18 cellular contexts compared by ENCODE assay signal in genomic region chr9:76223749-76224340, GRCh38.
A peak's percentile ranks its signal among the peaks of the same experiment; 100 is the strongest.
DNase-seq lines count a peak whose midpoint lies in the region; ATAC-seq and TF ChIP-seq lines count a peak whose summit lies in the region.
"Had no signal": no experiment of that assay in that cellular context is flagged by ENCODE, and none has a peak within 500 bp of the region (broad histone marks: within the 10 kb centered on the region; RNA-seq: fewer than 3 reads in every experiment).

No MANE protein-coding gene starts in this region.

- H3K27ac ChIP-seq in AG04450 (ENCODE audit: low read depth, low read length), result no peak overlapping the region
- H3K27ac ChIP-seq in muscle layer of duodenum (ENCODE audit: low read length), result peak overlapping the region; percentile 2
- no peak overlapping the region for H3K27ac ChIP-seq in SJCRH30
- H3K27ac ChIP-seq: A549; BLaER1 treated with 17β-estradiol and CSF1 and Interleukin-3, amounts not matched to agents 10 nM and 100 nM had no signal

- no peak for ATAC-seq in HG03378 (IDR thresholded peaks at IDR 0.05; ENCODE audit: unreplicated experiment)
- ATAC-seq: A549; activated T-cell treated with anti-CD3 and anti-CD28 coated beads, Interleukin-2, amount 50 U/mL, for 4 hours; left lobe of liver had no signal

- H3K9me3 ChIP-seq in AG04450 (ENCODE audit: control insufficient read depth, insufficient read depth, low read length), result no peaks in the 10 kb centered on the region
- H3K9me3 ChIP-seq in muscle layer of duodenum (ENCODE audit: control insufficient read depth in 1 of 2, low read length in 2 of 2), result no peaks in the 10 kb centered on the region
- H3K9me3 ChIP-seq in SJCRH30 (replicated peaks), result no peaks in the 10 kb centered on the region
- H3K9me3 ChIP-seq: A549; BLaER1 treated with 17β-estradiol and CSF1 and Interleukin-3, amounts not matched to agents 10 nM and 100 nM had no signal

- H3K36me3 ChIP-seq in muscle layer of duodenum (ENCODE audit: control insufficient read depth in 1 of 2, insufficient read depth in 2 of 2, low read length in 2 of 2) (no peaks in the 10 kb centered on the region), SJCRH30 (no peaks in the 10 kb centered on the region)
- H3K36me3 ChIP-seq: BLaER1 treated with 17β-estradiol and CSF1 and Interleukin-3, amounts not matched to agents 10 nM and 100 nM had no signal

- H3K4me3 ChIP-seq in AG04450 (ENCODE audit: low read depth, low read length) (no peak overlapping the region), fibroblast of pulmonary artery (replicated peaks; ENCODE audit: low read depth, low read length) (no peak overlapping the region), muscle layer of duodenum (ENCODE audit: low read depth in 1 of 2, low read length in 2 of 2) (no peak overlapping the region), SJCRH30 (no peak overlapping the region)
- H3K4me3 ChIP-seq: A549; BLaER1 treated with 17β-estradiol and CSF1 and Interleukin-3, amounts not matched to agents 10 nM and 100 nM had no signal

- TF ChIP-seq CTCF in AG04450 (IDR thresholded peaks at IDR 0.05; ENCODE audit: low read depth, low read length) (no peak), fibroblast of pulmonary artery (IDR thresholded peaks at IDR 0.05; ENCODE audit: low read length, missing control alignments) (no peak)

- POLR2A ChIA-PET in AG04450 (lab: Yijun Ruan, JAX) (interaction anchor here (0.6 to 1.8 kb wide), 6 partner anchors 9 to 170 kb away, joined by 3 to 7 read pairs (median 4); partner anchors contain the start of gene RFK), HEK293T (lab: Yijun Ruan, JAX) (no interaction called here)

- H3K27me3 ChIP-seq in AG04450 (ENCODE audit: control insufficient read depth, insufficient read depth, low read length) (no peaks in the 10 kb centered on the region), muscle layer of duodenum (ENCODE audit: low read depth, low read length) (no peaks in the 10 kb centered on the region), SJCRH30 (no peaks in the 10 kb centered on the region)
- H3K27me3 ChIP-seq: BLaER1 treated with 17β-estradiol and CSF1 and Interleukin-3, amounts not matched to agents 10 nM and 100 nM had no signal

- CTCF ChIA-PET in AG04450 (lab: Charles Lee), result interaction anchor here (1.1 kb wide), 1 partner anchor 86 kb away, joined by 3 read pairs; no protein-coding TSS in a partner anchor
- CTCF ChIA-PET in HEK293T (lab: Yijun Ruan, JAX), result no interaction called here

- DNase-seq in AG04450 (ENCODE audit: low read depth, low spot score) (peak; percentile 57), amniotic epithelial cell (ENCODE audit: low read depth) (peak; percentile 56), fibroblast of pulmonary artery (ENCODE audit: low read depth) (peak; percentile 55), T1000 (lab: John Stamatoyannopoulos, UW) (no peak), SJCRH30 (no peak), HEK293T (ENCODE audit: extremely low spot score) (no peak)
- DNase-seq: activated CD4-positive, alpha-beta T cell treated with anti-CD3 and anti-CD28 coated beads for 1 hour; activated naive CD4-positive, alpha-beta T cell treated with anti-CD3 and anti-CD28 coated beads, Interleukin-2, amount 10 ng/mL, durations not matched to agents 7 days and 5 days; activated T-cell treated with anti-CD3 and anti-CD28 coated beads, Interleukin-2, amount 50 U/mL, for 4 hours; EL; NCI-H1105 treated with DMSO at 0.1 percent for 48 hours; NCI-H526 treated with DMSO at 0.1 percent for 48 hours; substantia nigra had no signal

- H3K4me1 ChIP-seq in muscle layer of duodenum (ENCODE audit: control insufficient read depth in 1 of 2, insufficient read depth in 2 of 2, low read length in 2 of 2), result no peaks in the 10 kb centered on the region
- H3K4me1 ChIP-seq in SJCRH30, result no peaks in the 10 kb centered on the region
- H3K4me1 ChIP-seq: A549 had no signal

TF ChIP-seq in HEK293T, 16 proteins besides CTCF, POLR2A, EP300 and RAD21:
- TF ChIP-seq FOXM1 (IDR thresholded peaks at IDR 0.05; ENCODE audit: borderline replicate concordance) (no peak), ARNT (IDR thresholded peaks at IDR 0.05) (no peak)

Comparison
In these comparisons a context has a peak if more than half of its experiments do, and no peak if none do; other contexts are left out.
1. DNase-seq: peak in AG04450 (single experiment), amniotic epithelial cell (single experiment) and fibroblast of pulmonary artery (single experiment); none in T1000 (single experiment), SJCRH30 (0 of 2) and HEK293T (single experiment).